18 cellular contexts compared by ENCODE assay signal in the genomic region with DNA sequence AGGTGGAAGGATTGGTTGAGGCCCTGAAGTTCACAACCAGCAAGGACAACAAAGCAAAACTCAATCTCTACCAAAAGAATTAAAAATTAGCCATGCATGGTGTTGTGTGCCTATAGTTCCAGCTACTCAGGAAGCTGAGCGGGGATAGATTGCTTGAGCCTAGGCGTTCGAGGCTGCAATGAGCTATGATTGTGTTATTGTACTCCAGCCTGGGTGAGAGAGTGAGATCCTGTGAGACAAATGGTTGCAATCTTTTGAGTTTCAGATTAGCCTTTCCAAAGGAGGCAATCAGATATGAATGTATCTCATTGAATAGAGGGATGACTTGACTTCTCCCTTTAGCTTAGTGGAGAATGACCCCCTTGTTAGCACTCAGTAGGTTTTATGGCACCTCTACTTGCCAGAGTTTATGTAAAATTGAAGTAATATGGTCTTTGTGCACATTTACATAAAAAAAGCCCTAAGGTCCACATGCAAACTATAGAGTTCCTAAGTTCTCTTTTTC.
DNase-seq lines count a peak whose midpoint lies in the region; ATAC-seq and TF ChIP-seq lines count a peak whose summit lies in the region.
"Had no signal": no experiment of that assay in that cellular context is flagged by ENCODE, and none has a peak within 500 bp of the region (broad histone marks: within the 10 kb centered on the region; RNA-seq: fewer than 3 reads in every experiment).

No MANE protein-coding gene starts in this region.

- H3K27me3 Mint-ChIP-seq in GM23338 (ENCODE audit: insufficient read depth, low read depth, poor library complexity), result no peaks in the 10 kb centered on the region
- peaks cover 22% of the 10 kb centered on the region for H3K27me3 Mint-ChIP-seq in WTC11 (ENCODE audit: low read depth)
- H3K27me3 Mint-ChIP-seq in neural progenitor cell (ENCODE audit: insufficient read depth, low read depth), result peaks cover 2% of the 10 kb centered on the region
- H3K27me3 Mint-ChIP-seq: B cell; CD4-positive, alpha-beta T cell had no signal

- no peaks in the 10 kb centered on the region; the same call in 2 of the 3 replicates for H3K9me3 Mint-ChIP-seq in GM23338
- H3K9me3 Mint-ChIP-seq in WTC11, result peaks cover 14% of the 10 kb centered on the region
- H3K9me3 Mint-ChIP-seq in neural progenitor cell, result no peaks in the 10 kb centered on the region
- H3K9me3 Mint-ChIP-seq: CD4-positive, alpha-beta T cell; CD8-positive, alpha-beta T cell had no signal

- H3K4me1 Mint-ChIP-seq in GM23338, result peaks cover 38% of the 10 kb centered on the region
- peaks cover 65% of the 10 kb centered on the region for H3K4me1 Mint-ChIP-seq in WTC11
- peaks cover 30% of the 10 kb centered on the region for H3K4me1 Mint-ChIP-seq in neural progenitor cell
- H3K4me1 Mint-ChIP-seq: B cell had no signal

- H3K4me3 Mint-ChIP-seq in GM23338, result no peak overlapping the region
- H3K4me3 Mint-ChIP-seq in WTC11, result no peak overlapping the region
- H3K4me3 Mint-ChIP-seq in neural progenitor cell, result no peak overlapping the region
- H3K4me3 Mint-ChIP-seq: B cell; CD4-positive, alpha-beta T cell; CD8-positive, alpha-beta T cell had no signal

- H3K4me3 ChIP-seq in GM23338, result no peak overlapping the region
- no peak overlapping the region for H3K4me3 ChIP-seq in neural progenitor cell
- no peak overlapping the region for H3K4me3 ChIP-seq in tibial artery
- H3K4me3 ChIP-seq: A549; BLaER1 treated with 17β-estradiol and CSF1 and Interleukin-3, amounts not matched to agents 10 nM and 100 nM had no signal

- H3K27ac Mint-ChIP-seq in GM23338, result no peak overlapping the region
- no peak overlapping the region for H3K27ac Mint-ChIP-seq in WTC11
- H3K27ac Mint-ChIP-seq in neural progenitor cell, result no peak overlapping the region
- H3K27ac Mint-ChIP-seq: B cell; CD4-positive, alpha-beta T cell; CD8-positive, alpha-beta T cell had no signal

- CTCF ChIA-PET in WTC11 (lab: Charles Lee), result no interaction called here

- TF ChIP-seq CTCF in GM23338 (conservative IDR thresholded peaks at IDR 0.05; ENCODE audit: low read depth in 2 of 2) (no peak), WTC11 (IDR thresholded peaks at IDR 0.05) (no peak), neural progenitor cell (IDR thresholded peaks at IDR 0.05) (no peak), tibial artery (IDR thresholded peaks at IDR 0.05) (no peak)

- no peaks in the 10 kb centered on the region for H4K20me1 ChIP-seq in GM23338 (replicated peaks; ENCODE audit: insufficient read depth)
- H4K20me1 ChIP-seq in neural progenitor cell (ENCODE audit: low read depth), result no peaks in the 10 kb centered on the region
- H4K20me1 ChIP-seq: BLaER1 treated with 17β-estradiol and CSF1 and Interleukin-3, amounts not matched to agents 10 nM and 100 nM had no signal

- intact Hi-C loops in tibial artery (cut with DNase I; ENCODE audit: low total_unique reads), result no loop called here

- no peaks in the 10 kb centered on the region for H3K9me3 ChIP-seq in neural progenitor cell (ENCODE audit: low read depth)
- H3K9me3 ChIP-seq in tibial artery, result no peaks in the 10 kb centered on the region
- H3K9me3 ChIP-seq: A549; BLaER1 treated with 17β-estradiol and CSF1 and Interleukin-3, amounts not matched to agents 10 nM and 100 nM; Caco-2 had no signal

- POLR2A ChIA-PET in WTC11 (lab: Charles Lee), result interaction anchor here (0.5 kb wide), 1 partner anchor 136 kb away, joined by 3 read pairs; no protein-coding TSS in a partner anchor

- no peak for DNase-seq in GM23338 (ENCODE audit: low spot score)
- DNase-seq in WTC11 (ENCODE audit: low spot score), result no peak
- DNase-seq in neural progenitor cell (ENCODE audit: low spot score), result no peak
- DNase-seq in midbrain (lab: John Stamatoyannopoulos, UW), result no peak
- DNase-seq in NCI-H2227 treated with DMSO at 0.1 percent for 48 hours (lab: John Stamatoyannopoulos, UW), result no peak
- DNase-seq in tibial artery, result no peak
- DNase-seq: AML-193; Caco-2; Calu3; CD4-positive, alpha-beta T cell; CD8-positive, alpha-beta T cell; DMS79 treated with DMSO at 0.1 percent for 48 hours; GF-D8 had no signal

- ATAC-seq in GM23338, result no peak
- ATAC-seq in WTC11, result 0 out of 2 replicates have a peak, but pooled peaks have one; percentile 26
- ATAC-seq: A549; CD8-positive, alpha-beta T cell had no signal

- H3F3A ChIP-seq in GM23338 (replicated peaks; ENCODE audit: low read depth) (no peaks in the 10 kb centered on the region), neural progenitor cell (ENCODE audit: low read depth) (peaks cover 15% of the 10 kb centered on the region)

- H3K27ac ChIP-seq in GM23338 (ENCODE audit: low read depth) (no peak overlapping the region), neural progenitor cell (no peak overlapping the region), tibial artery (no peak overlapping the region)
- H3K27ac ChIP-seq: 22Rv1; A549; BLaER1 treated with 17β-estradiol and CSF1 and Interleukin-3, amounts not matched to agents 10 nM and 100 nM; C4-2B had no signal

- H3K79me2 ChIP-seq in GM23338 (replicated peaks; ENCODE audit: insufficient read depth) (no peaks in the 10 kb centered on the region), neural progenitor cell (ENCODE audit: low read depth) (no peaks in the 10 kb centered on the region)

- H2AFZ ChIP-seq in GM23338, result 0 out of 2 replicates have a peak overlapping the region, but pooled peaks have one; percentile 3
- peak overlapping the region; percentile 12 for H2AFZ ChIP-seq in neural progenitor cell (replicated peaks)

- peaks cover 6% of the 10 kb centered on the region; the same call in 2 of the 3 replicates for H3K36me3 Mint-ChIP-seq in GM23338 (ENCODE audit: low read depth)
- no peaks in the 10 kb centered on the region for H3K36me3 Mint-ChIP-seq in WTC11
- no peaks in the 10 kb centered on the region for H3K36me3 Mint-ChIP-seq in neural progenitor cell
- H3K36me3 Mint-ChIP-seq: CD8-positive, alpha-beta T cell had no signal

- H3K4me2 ChIP-seq in GM23338 (no peak overlapping the region), neural progenitor cell (no peak overlapping the region)
- H3K4me2 ChIP-seq: A549; BLaER1 treated with 17β-estradiol and CSF1 and Interleukin-3, amounts not matched to agents 10 nM and 100 nM had no signal

- H3K27me3 ChIP-seq in GM23338 (ENCODE audit: insufficient read depth), result no peaks in the 10 kb centered on the region
- H3K27me3 ChIP-seq in neural progenitor cell, result no peaks in the 10 kb centered on the region
- H3K27me3 ChIP-seq in tibial artery, result no peaks in the 10 kb centered on the region
- H3K27me3 ChIP-seq: BLaER1 treated with 17β-estradiol and CSF1 and Interleukin-3, amounts not matched to agents 10 nM and 100 nM had no signal

- no peaks in the 10 kb centered on the region for H3K36me3 ChIP-seq in GM23338 (ENCODE audit: insufficient read depth)
- H3K36me3 ChIP-seq in neural progenitor cell, result no peaks in the 10 kb centered on the region
- no peaks in the 10 kb centered on the region for H3K36me3 ChIP-seq in tibial artery
- H3K36me3 ChIP-seq: BLaER1 treated with 17β-estradiol and CSF1 and Interleukin-3, amounts not matched to agents 10 nM and 100 nM had no signal

- H3K4me1 ChIP-seq in GM23338 (ENCODE audit: insufficient read depth) (peaks cover 35% of the 10 kb centered on the region), neural progenitor cell (peaks cover 49% of the 10 kb centered on the region), tibial artery (no peaks in the 10 kb centered on the region)
- H3K4me1 ChIP-seq: A549; BLaER1 treated with 17β-estradiol and CSF1 and Interleukin-3, amounts not matched to agents 10 nM and 100 nM; Caco-2 had no signal

- no peak overlapping the region for H3K9ac ChIP-seq in neural progenitor cell
- H3K9ac ChIP-seq: BLaER1 treated with 17β-estradiol and CSF1 and Interleukin-3, amounts not matched to agents 10 nM and 100 nM had no signal

- no peaks in the 10 kb centered on the region for H3K9me2 ChIP-seq in GM23338 (ENCODE audit: insufficient read depth)

TF ChIP-seq in GM23338, 12 proteins besides CTCF, POLR2A, EP300 and RAD21:
- TF ChIP-seq, protein P1, sequence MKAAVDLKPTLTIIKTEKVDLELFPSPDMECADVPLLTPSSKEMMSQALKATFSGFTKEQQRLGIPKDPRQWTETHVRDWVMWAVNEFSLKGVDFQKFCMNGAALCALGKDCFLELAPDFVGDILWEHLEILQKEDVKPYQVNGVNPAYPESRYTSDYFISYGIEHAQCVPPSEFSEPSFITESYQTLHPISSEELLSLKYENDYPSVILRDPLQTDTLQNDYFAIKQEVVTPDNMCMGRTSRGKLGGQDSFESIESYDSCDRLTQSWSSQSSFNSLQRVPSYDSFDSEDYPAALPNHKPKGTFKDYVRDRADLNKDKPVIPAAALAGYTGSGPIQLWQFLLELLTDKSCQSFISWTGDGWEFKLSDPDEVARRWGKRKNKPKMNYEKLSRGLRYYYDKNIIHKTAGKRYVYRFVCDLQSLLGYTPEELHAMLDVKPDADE (IDR thresholded peaks at IDR 0.05), result no peak
- TF ChIP-seq EZH2 (IDR thresholded peaks at IDR 0.05; ENCODE audit: low read depth, unreplicated experiment), result no peak

TF ChIP-seq in WTC11, 78 proteins besides CTCF, POLR2A, EP300 and RAD21 (continues in another document):
- TF ChIP-seq ZNF121 (CRISPR knock-in tag; IDR thresholded peaks at IDR 0.05) (no peak), ZNF138 (CRISPR knock-in tag; conservative IDR thresholded peaks at IDR 0.05) (no peak), ZNF219 (CRISPR knock-in tag; IDR thresholded peaks at IDR 0.05; ENCODE audit: borderline replicate concordance) (no peak), ZNF396 (CRISPR knock-in tag; IDR thresholded peaks at IDR 0.05; ENCODE audit: borderline replicate concordance) (no peak), ZNF263 (CRISPR knock-in tag; IDR thresholded peaks at IDR 0.05; ENCODE audit: low read depth) (no peak)
- TF ChIP-seq, protein P2, sequence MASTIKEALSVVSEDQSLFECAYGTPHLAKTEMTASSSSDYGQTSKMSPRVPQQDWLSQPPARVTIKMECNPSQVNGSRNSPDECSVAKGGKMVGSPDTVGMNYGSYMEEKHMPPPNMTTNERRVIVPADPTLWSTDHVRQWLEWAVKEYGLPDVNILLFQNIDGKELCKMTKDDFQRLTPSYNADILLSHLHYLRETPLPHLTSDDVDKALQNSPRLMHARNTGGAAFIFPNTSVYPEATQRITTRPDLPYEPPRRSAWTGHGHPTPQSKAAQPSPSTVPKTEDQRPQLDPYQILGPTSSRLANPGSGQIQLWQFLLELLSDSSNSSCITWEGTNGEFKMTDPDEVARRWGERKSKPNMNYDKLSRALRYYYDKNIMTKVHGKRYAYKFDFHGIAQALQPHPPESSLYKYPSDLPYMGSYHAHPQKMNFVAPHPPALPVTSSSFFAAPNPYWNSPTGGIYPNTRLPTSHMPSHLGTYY (CRISPR knock-in tag; IDR thresholded peaks at IDR 0.05), result no peak
- TF ChIP-seq, protein P3, sequence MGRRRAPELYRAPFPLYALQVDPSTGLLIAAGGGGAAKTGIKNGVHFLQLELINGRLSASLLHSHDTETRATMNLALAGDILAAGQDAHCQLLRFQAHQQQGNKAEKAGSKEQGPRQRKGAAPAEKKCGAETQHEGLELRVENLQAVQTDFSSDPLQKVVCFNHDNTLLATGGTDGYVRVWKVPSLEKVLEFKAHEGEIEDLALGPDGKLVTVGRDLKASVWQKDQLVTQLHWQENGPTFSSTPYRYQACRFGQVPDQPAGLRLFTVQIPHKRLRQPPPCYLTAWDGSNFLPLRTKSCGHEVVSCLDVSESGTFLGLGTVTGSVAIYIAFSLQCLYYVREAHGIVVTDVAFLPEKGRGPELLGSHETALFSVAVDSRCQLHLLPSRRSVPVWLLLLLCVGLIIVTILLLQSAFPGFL (CRISPR knock-in tag; IDR thresholded peaks at IDR 0.05; ENCODE audit: borderline replicate concordance), result no peak
